ENCODE assay signal across 1 cellular context in genomic region chr19:45106363-45106762, GRCh38.
TF ChIP-seq lines count a peak whose summit lies in the region.

No MANE protein-coding gene starts in this region.

TF ChIP-seq in K562, 482 proteins besides CTCF, POLR2A, EP300 and RAD21:
- TF ChIP-seq ZBTB33 (CRISPR knock-in tag; IDR thresholded peaks at IDR 0.05) (peak; percentile 53; the same call in 1 of the 2 replicates), BCOR (IDR thresholded peaks at IDR 0.05) (0 out of 2 replicates have a peak, but pooled peaks have one; percentile 10)
